In the genomic region with DNA sequence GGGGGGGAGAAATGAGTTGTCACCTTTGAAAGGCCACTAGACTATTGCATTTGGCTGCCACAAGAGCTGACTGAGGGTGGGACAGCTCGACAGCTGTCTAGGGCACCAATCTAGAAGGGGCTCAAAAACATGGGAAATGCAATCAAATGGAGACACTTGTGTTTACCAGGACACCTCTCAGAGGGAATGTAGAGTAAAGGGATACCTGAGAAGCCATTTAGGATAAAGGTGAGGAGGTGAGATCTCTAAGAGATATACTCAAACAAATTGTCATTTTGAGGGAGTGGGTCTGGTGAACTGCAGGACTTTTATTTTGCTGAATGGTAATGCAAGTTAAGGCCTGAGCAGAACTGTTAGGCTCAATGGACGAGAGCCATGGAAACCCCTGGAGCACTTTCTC, we compare ENCODE assay signal across 26 cellular contexts.
"Had no signal": no experiment of that assay in that cellular context is flagged by ENCODE, and none has a peak within 500 bp of the region (broad histone marks: within the 10 kb centered on the region; RNA-seq: fewer than 3 reads in every experiment).

No MANE protein-coding gene starts in this region.

- H3K9me3 ChIP-seq: esophagus squamous epithelium had no signal

- H3K27me3 ChIP-seq: brain microvascular endothelial cell, dorsolateral prefrontal cortex, esophagus squamous epithelium, gastroesophageal sphincter had no signal

- H3K4me3 ChIP-seq: dorsolateral prefrontal cortex, esophagus squamous epithelium, gastroesophageal sphincter had no signal

- H3K27ac ChIP-seq: brain microvascular endothelial cell, dorsolateral prefrontal cortex, epithelial cell of prostate, WERI-Rb-1 had no signal

- DNase-seq: activated B cell treated with CpG ODN at 0.5 μM for 24 hours; activated CD4-positive, alpha-beta T cell treated with anti-CD3 and anti-CD28 coated beads for 48 hours; activated CD4-positive, alpha-beta T cell treated with anti-CD3 and anti-CD28 coated beads, Interleukin-2, amount 50 U/mL, for 1 hour; activated CD4-positive, alpha-beta T cell treated with anti-CD3 and anti-CD28 coated beads, Interleukin-2, amount 50 U/mL, for 48 hours; activated CD8-positive, alpha-beta memory T cell treated with anti-CD3 and anti-CD28 coated beads for 24 hours; activated CD8-positive, alpha-beta T cell treated with anti-CD3 and anti-CD28 coated beads for 36 hours; activated effector memory CD4-positive, alpha-beta T cell treated with Interleukin-2 at 50 U/mL for 16 hours; activated gamma-delta T cell treated with Interleukin-2 at 50 U/mL for 16 hours; activated naive CD4-positive, alpha-beta T cell treated with anti-CD3 and anti-CD28 coated beads, Interleukin-2, amount 50 U/mL, for 16 hours; activated naive CD4-positive, alpha-beta T cell treated with Interleukin-2 at 50 U/mL for 16 hours; activated T-cell treated with anti-CD3 and anti-CD28 coated beads, Interleukin-2, amount 50 U/mL, for 4 hours; amniotic stem cell; anterior cingulate cortex; brain microvascular endothelial cell; caudate nucleus; dorsolateral prefrontal cortex; effector CD4-positive, alpha-beta T cell; effector memory CD8-positive, alpha-beta T cell; esophagus squamous epithelium; foreskin melanocyte; T-helper 1 cell; T-helper 17 cell; T1000; WERI-Rb-1 had no signal

- H3K36me3 ChIP-seq: brain microvascular endothelial cell, esophagus squamous epithelium, gastroesophageal sphincter, WERI-Rb-1 had no signal
